28 cellular contexts compared by ENCODE assay signal in the genomic region with DNA sequence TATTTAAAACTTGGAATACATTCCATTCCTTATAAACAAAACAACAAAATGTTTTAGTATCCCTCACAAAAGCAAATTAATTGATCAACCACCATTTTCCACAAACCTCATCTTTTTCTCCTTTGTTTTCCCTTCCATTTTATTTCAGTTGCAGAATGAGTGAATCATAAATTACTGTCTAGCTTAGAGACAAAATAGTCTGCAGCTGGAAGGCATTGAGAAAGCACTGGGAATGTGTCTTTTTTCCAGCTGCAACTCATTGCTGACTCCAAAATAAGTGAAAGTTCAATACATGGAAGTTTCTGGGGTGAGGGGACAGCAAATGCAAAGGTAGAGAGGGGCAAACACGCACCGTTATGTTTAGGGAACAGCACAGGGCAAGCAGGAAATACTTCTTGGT.
DNase-seq lines count a peak whose midpoint lies in the region; ATAC-seq and TF ChIP-seq lines count a peak whose summit lies in the region.
"Had no signal": no experiment of that assay in that cellular context is flagged by ENCODE, and none has a peak within 500 bp of the region (broad histone marks: within the 10 kb centered on the region; RNA-seq: fewer than 3 reads in every experiment).

No MANE protein-coding gene starts in this region.

- no TSS peak for BruUV-seq in IMR-90 (replicated peaks; lab: Mats Ljungman, UMichigan)

- peak; percentile 17 for DNase-seq in AG08395 (ENCODE audit: low spot score)
- peak; percentile 44 for DNase-seq in IMR-90
- peak; percentile 26 for DNase-seq in fibroblast of gingiva (ENCODE audit: low read depth)
- no peak for DNase-seq in osteoblast (ENCODE audit: insufficient read length, low spot score, missing footprints)
- DNase-seq in posterior vena cava (ENCODE audit: low spot score): no peak
- no peak for DNase-seq in head of caudate nucleus
- DNase-seq: 8988T; activated B cell treated with CpG ODN at 0.5 μM for 24 hours; activated CD4-positive, alpha-beta T cell treated with anti-CD3 and anti-CD28 coated beads, Interleukin-2, amount 10 ng/mL, durations not matched to agents 7 days and 5 days; activated effector memory CD4-positive, alpha-beta T cell treated with anti-CD3 and anti-CD28 coated beads, Interleukin-2, amount 50 U/mL, for 16 hours; activated naive CD8-positive, alpha-beta T cell treated with anti-CD3 and anti-CD28 coated beads for 36 hours; activated T-cell treated with anti-CD3 and anti-CD28 coated beads, Interleukin-2, amount 50 U/mL, for 24 hours; Calu3; CD4-positive, CD25-positive, alpha-beta regulatory T cell; DMS79 treated with DMSO at 0.1 percent for 48 hours; Kasumi-1; naive B cell; NCI-H1417 treated with DMSO at 0.1 percent for 48 hours; NCI-H2081; NCI-H526 treated with DMSO at 0.1 percent for 48 hours; NK-92 treated with Interleukin-12 subunit alpha and Interleukin-12 subunit beta, amount 100 ng/mL, for 24 hours; nucleus accumbens; substantia nigra; T-helper 1 cell had no signal

- H2BK120ac ChIP-seq in IMR-90 (ENCODE audit: low read depth, low read length): peak overlapping the region; percentile 53

- peak overlapping the region in 1 of 2 experiments; percentile 20; a peak in 2 of 4 replicates for H4K8ac ChIP-seq in IMR-90 (ENCODE audit: low read depth in 2 of 2, low read length in 2 of 2)

- no peaks in the 10 kb centered on the region for H4K20me1 ChIP-seq in IMR-90 (ENCODE audit: insufficient read depth, low read length)
- no peaks in the 10 kb centered on the region for H4K20me1 ChIP-seq in osteoblast (ENCODE audit: insufficient read depth, low read length)

- POLR2A ChIA-PET in IMR-90 (lab: Charles Lee; ENCODE audit: unreplicated experiment): interaction anchor here (0.6 kb wide), 1 partner anchor 85 kb away, joined by 3 read pairs; a partner anchor contains a TSS

- no peak overlapping the region; the same call in 2 of the 3 replicates for H2BK15ac ChIP-seq in IMR-90 (ENCODE audit: low read depth, low read length)

- no peak for TF ChIP-seq CTCF in IMR-90 (conservative IDR thresholded peaks at IDR 0.05; ENCODE audit: low read depth, low read length)
- TF ChIP-seq CTCF in osteoblast (IDR thresholded peaks at IDR 0.05; ENCODE audit: extremely low read depth, low read depth, low read length): no peak

- H3K4me1 ChIP-seq in IMR-90 (ENCODE audit: control insufficient read depth, insufficient read depth, low read length): peaks cover 14% of the 10 kb centered on the region
- H3K4me1 ChIP-seq in osteoblast (ENCODE audit: insufficient read depth, low read length): peaks cover 42% of the 10 kb centered on the region

- in situ Hi-C loops in IMR-90 (cut with MboI; ENCODE audit: low sequenced_read_pairs): no loop called here

- peak overlapping the region; percentile 70 for H2BK5ac ChIP-seq in IMR-90 (ENCODE audit: low read depth, low read length, poor library complexity, severe bottlenecking)

- H4K5ac ChIP-seq in IMR-90 (ENCODE audit: low read depth, low read length): no peak overlapping the region

- TF ChIP-seq RAD21 in IMR-90 (IDR thresholded peaks at IDR 0.05; ENCODE audit: low read length): no peak

- H2AFZ ChIP-seq in IMR-90 (replicated peaks; ENCODE audit: low read length, poor library complexity) (no peak overlapping the region), osteoblast (ENCODE audit: low read length) (no peak overlapping the region)

- peak; percentile 46 for ATAC-seq in IMR-90 (ENCODE audit: low read depth)
- no peak for ATAC-seq in HG02970 (IDR thresholded peaks at IDR 0.05; ENCODE audit: low FRiP score, unreplicated experiment)
- ATAC-seq in HG02763 (IDR thresholded peaks at IDR 0.05; ENCODE audit: unreplicated experiment): no peak
- ATAC-seq: HepG2; stimulated activated effector memory CD8-positive, alpha-beta T cell treated with anti-CD3 and anti-CD28 coated beads, Interleukin-12 subunit alpha, Interleukin-12 subunit beta, amount 100 ng/mL, for 72 hours had no signal

- CTCF ChIA-PET in IMR-90 (lab: Yijun Ruan, JAX): no interaction called here

- H2BK20ac ChIP-seq in IMR-90 (ENCODE audit: low read depth, low read length): peak overlapping the region; percentile 50; the same call in 1 of the 2 replicates

- H3K27me3 ChIP-seq in IMR-90 (ENCODE audit: control insufficient read depth, insufficient read depth, low read length) (no peaks in the 10 kb centered on the region), osteoblast (ENCODE audit: insufficient read depth, low read length) (no peaks in the 10 kb centered on the region)

- H3K4me3 ChIP-seq in IMR-90 (ENCODE audit: insufficient read depth, low read depth, low read length) (no peak overlapping the region), osteoblast (ENCODE audit: insufficient read depth, low read length) (no peak overlapping the region)

- no peak overlapping the region for H3K56ac ChIP-seq in IMR-90 (ENCODE audit: extremely low read depth, insufficient read depth, low read length)

- H2AK5ac ChIP-seq in IMR-90 (ENCODE audit: low read depth, low read length): 0 out of 2 replicates have a peak overlapping the region, but pooled peaks have one; percentile 65

- peak overlapping the region; percentile 38; the same call in 1 of the 2 replicates for H3K4ac ChIP-seq in IMR-90 (ENCODE audit: low read depth, low read length)

- intact Hi-C loops in IMR-90 (cut with micrococcal nuclease): no loop called here
- intact Hi-C loops in posterior vena cava (cut with DNase I): no loop called here
- intact Hi-C loops in head of caudate nucleus (cut with DNase I): no loop called here

- H3K4me2 ChIP-seq in IMR-90 (ENCODE audit: low read depth, low read length) (peak overlapping the region; percentile 69), osteoblast (ENCODE audit: insufficient read depth, low read length) (no peak overlapping the region)

- peaks cover 7% of the 10 kb centered on the region; the same call in 1 of the 2 replicates for H3K9me1 ChIP-seq in IMR-90 (ENCODE audit: insufficient read depth, low read length)

- H4K91ac ChIP-seq in IMR-90 (ENCODE audit: insufficient read depth, low read depth, low read length): no peak overlapping the region

- no peak for TF ChIP-seq POLR2A in IMR-90 (IDR thresholded peaks at IDR 0.05; ENCODE audit: low read depth, low read length)

- H3K23ac ChIP-seq in IMR-90 (ENCODE audit: low read depth, low read length): peak overlapping the region; percentile 83

- no peak overlapping the region for H2AK9ac ChIP-seq in IMR-90 (replicated peaks; ENCODE audit: low read depth, low read length, poor library complexity)

- dilution Hi-C loops in IMR-90 (cut with HindIII; ENCODE audit: low sequenced_read_pairs, unreplicated experiment): no loop called here

- peak overlapping the region; percentile 48; the same call in 1 of the 2 replicates for H3K14ac ChIP-seq in IMR-90 (replicated peaks; ENCODE audit: low read depth, low read length)

- 0 out of 2 replicates have a peak, but pooled peaks cover 1% of the 10 kb centered on the region for H3K36me3 ChIP-seq in IMR-90 (ENCODE audit: control insufficient read depth, insufficient read depth, low read length)
- no peaks in the 10 kb centered on the region for H3K36me3 ChIP-seq in osteoblast (ENCODE audit: insufficient read depth, low read length)

- no peak overlapping the region for H3K9ac ChIP-seq in IMR-90 (ENCODE audit: low read depth, low read length)

- H3K79me2 ChIP-seq in osteoblast (ENCODE audit: insufficient read depth, low read length): no peaks in the 10 kb centered on the region

- H3K9me3 ChIP-seq in IMR-90 (ENCODE audit: control insufficient read depth, insufficient read depth, low read length): no peaks in the 10 kb centered on the region
- H3K9me3 ChIP-seq in osteoblast (ENCODE audit: low read depth, low read length): no peaks in the 10 kb centered on the region

- no peaks in the 10 kb centered on the region; a peak in 3 of 4 replicates for H3K79me1 ChIP-seq in IMR-90 (ENCODE audit: low read depth in 1 of 2, low read length in 2 of 2)

- peak overlapping the region; percentile 50; the same call in 1 of the 2 replicates for H3K27ac ChIP-seq in IMR-90 (ENCODE audit: insufficient read depth, low read length)
- H3K27ac ChIP-seq in osteoblast (ENCODE audit: low read depth, low read length): peak overlapping the region; percentile 25

- 0% methylated on average over 2 of the region's 2 CpGs; no CpG with 5 or more reads in 1 of the 2 experiments for WGBS in IMR-90 (ENCODE audit: extremely low coverage in 2 of 2, insufficient read length in 1 of 2), 2 experiments

- H3K18ac ChIP-seq in IMR-90 (ENCODE audit: low read depth, low read length): peak overlapping the region; percentile 17

TF ChIP-seq in IMR-90, 13 proteins besides CTCF, POLR2A, EP300 and RAD21:
- no peak for TF ChIP-seq BHLHE40 (IDR thresholded peaks at IDR 0.05; ENCODE audit: low read depth, low read length)
- TF ChIP-seq RFX5 (IDR thresholded peaks at IDR 0.05; ENCODE audit: low read depth, low read length): no peak
- no peak for TF ChIP-seq MAFK (IDR thresholded peaks at IDR 0.05; ENCODE audit: low read depth, low read length)
- no peak for TF ChIP-seq CHD1 (IDR thresholded peaks at IDR 0.05; ENCODE audit: low read depth, low read length)

Comparison
In these comparisons a context has a peak if more than half of its experiments do, and no peak if none do; other contexts are left out.
1. DNase-seq: peak in AG08395 (single experiment), IMR-90 (single experiment) and fibroblast of gingiva (single experiment); none in osteoblast (single experiment), posterior vena cava (single experiment) and head of caudate nucleus (0 of 42).